Comparison of ENCODE assay signal across 11 cellular contexts in genomic region chr19:49988433-49988832, GRCh38. TPM values are rescaled to one million over a fixed set of nuclear protein-coding genes. Genes with fewer than 3 reads are reported as not detected.
A peak's percentile ranks its signal among the peaks of the same experiment; 100 is the strongest.
DNase-seq lines count a peak whose midpoint lies in the region; ATAC-seq and TF ChIP-seq lines count a peak whose summit lies in the region.
"Had no signal": no experiment of that assay in that cellular context is flagged by ENCODE, and none has a peak within 500 bp of the region (broad histone marks: within the 10 kb centered on the region; RNA-seq: fewer than 3 reads in every experiment).

No MANE protein-coding gene starts in this region.

- H3K36me3 ChIP-seq in vagina = peaks cover 0 to 71% of the 10 kb centered on the region in 2 donors

- H3K27me3 ChIP-seq in vagina = no peaks in the 10 kb centered on the region

- no peaks in the 10 kb centered on the region for H3K9me3 ChIP-seq in vagina

- intact Hi-C loops in vagina (cut with DNase I) = no loop called here

- no peaks in the 10 kb centered on the region for H3K4me1 ChIP-seq in vagina

- H3K27ac ChIP-seq in vagina = no peak overlapping the region

- ATAC-seq in SK-N-SH treated with all-trans-retinoic acid at 6 μM for 48 hours (peak; percentile 53), HG02571 (IDR thresholded peaks at IDR 0.05; ENCODE audit: unreplicated experiment) (no peak)

- TF ChIP-seq POLR2A in vagina (IDR thresholded peaks at IDR 0.05) = no peak

- H3K4me3 ChIP-seq in fibroblast of mammary gland (ENCODE audit: control insufficient read depth, low read depth, low read length) (no peak overlapping the region), vagina (no peak overlapping the region)

- TF ChIP-seq CTCF in fibroblast of mammary gland (conservative IDR thresholded peaks at IDR 0.05; ENCODE audit: control insufficient read depth, insufficient read depth, low read depth, low read length) (no peak), vagina (IDR thresholded peaks at IDR 0.05) (no peak)

- peak in 2 of 3 donors; percentile 10 to 23 for DNase-seq in stimulated activated CD4-positive, alpha-beta T cell treated with anti-CD3 and anti-CD28 coated beads, Interleukin-12 subunit alpha, Interleukin-12 subunit beta, amount 100 ng/mL, for 48 hours (ENCODE audit: low read depth in 2 of 3, low spot score in 1 of 3)
- DNase-seq in stimulated activated CD4-positive, alpha-beta T cell treated with anti-CD3 and anti-CD28 coated beads, Interleukin-12 subunit alpha, Interleukin-12 subunit beta, amount 100 ng/mL, for 4 hours = no peak
- peak; percentile 75 for DNase-seq in fibroblast of mammary gland (ENCODE audit: low read depth)
- peak; percentile 56 for DNase-seq in superior temporal gyrus (ENCODE audit: extremely low spot score)
- DNase-seq in vagina (ENCODE audit: extremely low spot score in 2 of 2) = no peak
- DNase-seq in NCI-H1092 (lab: John Stamatoyannopoulos, UW) = no peak
- DNase-seq: CD4-positive, CD25-positive, alpha-beta regulatory T cell; NCI-H1092 treated with DMSO at 0.1 percent for 48 hours; SW 1271 had no signal

TF ChIP-seq in SK-N-SH treated with all-trans-retinoic acid at 6 μM for 48 hours, 23 proteins besides CTCF, POLR2A, EP300 and RAD21:
- TF ChIP-seq BACH2 (CRISPR knock-in tag; IDR thresholded peaks at IDR 0.05; ENCODE audit: borderline replicate concordance) (no peak), CSRNP3 (CRISPR knock-in tag; IDR thresholded peaks at IDR 0.05) (no peak), ISL1 (CRISPR knock-in tag; IDR thresholded peaks at IDR 0.05) (no peak), GLIS3 (CRISPR knock-in tag; IDR thresholded peaks at IDR 0.05) (no peak), CSDC2 (CRISPR knock-in tag; IDR thresholded peaks at IDR 0.05) (no peak), POU6F1 (CRISPR knock-in tag; IDR thresholded peaks at IDR 0.05; ENCODE audit: borderline replicate concordance, low read depth) (no peak), ZNF70 (CRISPR knock-in tag; IDR thresholded peaks at IDR 0.05) (no peak), OSR1 (CRISPR knock-in tag; IDR thresholded peaks at IDR 0.05) (no peak), ZFP3 (CRISPR knock-in tag; IDR thresholded peaks at IDR 0.05) (no peak), ZC3H10 (CRISPR knock-in tag; IDR thresholded peaks at IDR 0.05) (no peak), ARNTL (CRISPR knock-in tag; IDR thresholded peaks at IDR 0.05; ENCODE audit: borderline replicate concordance, low read depth) (no peak), PATZ1 (CRISPR knock-in tag; IDR thresholded peaks at IDR 0.05; ENCODE audit: borderline replicate concordance) (no peak), TCF4 (CRISPR knock-in tag; IDR thresholded peaks at IDR 0.05; ENCODE audit: borderline replicate concordance) (no peak), SNAI2 (CRISPR knock-in tag; IDR thresholded peaks at IDR 0.05) (no peak), TOX (CRISPR knock-in tag; IDR thresholded peaks at IDR 0.05; ENCODE audit: borderline replicate concordance) (no peak), ZNF565 (CRISPR knock-in tag; conservative IDR thresholded peaks at IDR 0.05; ENCODE audit: low read depth) (no peak), RARB (CRISPR knock-in tag; IDR thresholded peaks at IDR 0.05) (no peak)
- TF ChIP-seq, protein P1, sequence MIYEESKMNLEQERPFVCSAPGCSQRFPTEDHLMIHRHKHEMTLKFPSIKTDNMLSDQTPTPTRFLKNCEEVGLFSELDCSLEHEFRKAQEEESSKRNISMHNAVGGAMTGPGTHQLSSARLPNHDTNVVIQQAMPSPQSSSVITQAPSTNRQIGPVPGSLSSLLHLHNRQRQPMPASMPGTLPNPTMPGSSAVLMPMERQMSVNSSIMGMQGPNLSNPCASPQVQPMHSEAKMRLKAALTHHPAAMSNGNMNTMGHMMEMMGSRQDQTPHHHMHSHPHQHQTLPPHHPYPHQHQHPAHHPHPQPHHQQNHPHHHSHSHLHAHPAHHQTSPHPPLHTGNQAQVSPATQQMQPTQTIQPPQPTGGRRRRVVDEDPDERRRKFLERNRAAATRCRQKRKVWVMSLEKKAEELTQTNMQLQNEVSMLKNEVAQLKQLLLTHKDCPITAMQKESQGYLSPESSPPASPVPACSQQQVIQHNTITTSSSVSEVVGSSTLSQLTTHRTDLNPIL (CRISPR knock-in tag; IDR thresholded peaks at IDR 0.05; ENCODE audit: low read depth) = no peak

RNA-seq across cellular contexts. Expression of gene SIGLEC11, which starts 27.5 kb away (rescaled TPM):
- total RNA-seq in vagina = 4.4 TPM
- total RNA-seq: CD4-positive, CD25-positive, alpha-beta regulatory T cell had no signal

RNA-seq across cellular contexts. Expression of gene VRK3, which starts 36.7 kb away (rescaled TPM):
- total RNA-seq in vagina = 34.9 TPM

RNA-seq across cellular contexts. Expression of gene ZNF473, which starts 37.4 kb away (rescaled TPM):
- 11.5 TPM for total RNA-seq in vagina

RNA-seq across cellular contexts. Expression of gene NUP62, which starts 59.1 kb away (rescaled TPM):
- total RNA-seq in vagina = 38.5 TPM

RNA-seq across cellular contexts. Expression of gene ATF5, which starts 59.4 kb away (rescaled TPM):
- 5.6 TPM for total RNA-seq in vagina

Comparison
In these comparisons a context has a peak if more than half of its experiments do, and no peak if none do; other contexts are left out.
1. DNase-seq: peak in stimulated activated CD4-positive, alpha-beta T cell treated with anti-CD3 and anti-CD28 coated beads, Interleukin-12 subunit alpha, Interleukin-12 subunit beta, amount 100 ng/mL, for 48 hours (2 of 3), fibroblast of mammary gland (single experiment) and superior temporal gyrus (single experiment); none in stimulated activated CD4-positive, alpha-beta T cell treated with anti-CD3 and anti-CD28 coated beads, Interleukin-12 subunit alpha, Interleukin-12 subunit beta, amount 100 ng/mL, for 4 hours (single experiment), vagina (0 of 2) and NCI-H1092 (single experiment).